In genomic region chr22:39084666-39085065, GRCh38 we compare ENCODE assay signal across 21 cellular contexts. TPM values are rescaled to one million over a fixed set of nuclear protein-coding genes. Genes with fewer than 3 reads are reported as not detected.
DNase-seq lines count a peak whose midpoint lies in the region; ATAC-seq lines count a peak whose summit lies in the region.
"Had no signal": no experiment of that assay in that cellular context is flagged by ENCODE, and none has a peak within 500 bp of the region (broad histone marks: within the 10 kb centered on the region; RNA-seq: fewer than 3 reads in every experiment).

No MANE protein-coding gene starts in this region.

- peak overlapping the region; percentile 12 for H3K27ac Mint-ChIP-seq in activated naive CD4-positive, alpha-beta T cell treated with anti-CD3 and anti-CD28 coated beads, Interleukin-2, amount 50 U/mL, for 24 hours
- H3K27ac Mint-ChIP-seq in activated naive CD4-positive, alpha-beta T cell treated with anti-CD3 and anti-CD28 coated beads for 36 hours, result no peak overlapping the region
- H3K27ac Mint-ChIP-seq in immature natural killer cell, result peak overlapping the region; percentile 85 to 99 (median 98)
- peak overlapping the region; percentile 97 for H3K27ac Mint-ChIP-seq in stimulated activated effector memory CD8-positive, alpha-beta T cell treated with anti-CD3 and anti-CD28 coated beads, Interleukin-12 subunit alpha, Interleukin-12 subunit beta, amount 100 ng/mL, for 72 hours

- no peaks in the 10 kb centered on the region for H3K9me3 Mint-ChIP-seq in activated naive CD4-positive, alpha-beta T cell treated with anti-CD3 and anti-CD28 coated beads, Interleukin-2, amount 50 U/mL, for 24 hours
- no peaks in the 10 kb centered on the region for H3K9me3 Mint-ChIP-seq in activated naive CD4-positive, alpha-beta T cell treated with anti-CD3 and anti-CD28 coated beads for 36 hours
- no peaks in the 10 kb centered on the region for H3K9me3 Mint-ChIP-seq in immature natural killer cell
- H3K9me3 Mint-ChIP-seq in stimulated activated effector memory CD8-positive, alpha-beta T cell treated with anti-CD3 and anti-CD28 coated beads, Interleukin-12 subunit alpha, Interleukin-12 subunit beta, amount 100 ng/mL, for 72 hours, result no peaks in the 10 kb centered on the region

- intact Hi-C loops in activated naive CD4-positive, alpha-beta T cell treated with anti-CD3 and anti-CD28 coated beads for 36 hours (cut with micrococcal nuclease), result no loop called here

- no peak for DNase-seq in activated naive CD4-positive, alpha-beta T cell treated with anti-CD3 and anti-CD28 coated beads for 36 hours
- DNase-seq in H7 (peak; percentile 10), immature natural killer cell (no peak), SHP77 (lab: John Stamatoyannopoulos, UW) (no peak)
- no peak for DNase-seq in stimulated activated effector memory CD8-positive, alpha-beta T cell treated with anti-CD3 and anti-CD28 coated beads, Interleukin-12 subunit alpha, Interleukin-12 subunit beta, amount 100 ng/mL, for 72 hours (ENCODE audit: low spot score in 2 of 2)
- no peak for DNase-seq in stimulated activated CD4-positive, alpha-beta T cell treated with anti-CD3 and anti-CD28 coated beads, Interleukin-1b, Interleukin-23, amount 100 ng/mL, for 48 hours
- DNase-seq: Caco-2, DMS79 treated with DMSO at 0.1 percent for 48 hours, NCI-H1048, NCI-H1417 treated with DMSO at 0.1 percent for 48 hours, NCI-H1694 treated with DMSO at 0.1 percent for 48 hours, NCI-H2081, NCI-H226, NCI-H510A, NCI-H69, Peyer's patch, SIG-M5 had no signal

- no peak overlapping the region for H3K4me3 ChIP-seq in H7 (ENCODE audit: insufficient read depth, low read depth, low read length)
- H3K4me3 ChIP-seq: Peyer's patch, SK-N-MC had no signal

- H3K4me3 Mint-ChIP-seq in activated naive CD4-positive, alpha-beta T cell treated with anti-CD3 and anti-CD28 coated beads, Interleukin-2, amount 50 U/mL, for 24 hours, result no peak overlapping the region
- no peak overlapping the region for H3K4me3 Mint-ChIP-seq in activated naive CD4-positive, alpha-beta T cell treated with anti-CD3 and anti-CD28 coated beads for 36 hours
- H3K4me3 Mint-ChIP-seq in immature natural killer cell, result peak overlapping the region in 3 of 5 donors; percentile 24 to 48 (median 32)
- no peak overlapping the region for H3K4me3 Mint-ChIP-seq in stimulated activated effector memory CD8-positive, alpha-beta T cell treated with anti-CD3 and anti-CD28 coated beads, Interleukin-12 subunit alpha, Interleukin-12 subunit beta, amount 100 ng/mL, for 72 hours

- H3K36me3 Mint-ChIP-seq in activated naive CD4-positive, alpha-beta T cell treated with anti-CD3 and anti-CD28 coated beads, Interleukin-2, amount 50 U/mL, for 24 hours, result peaks cover 7% of the 10 kb centered on the region
- peaks cover 2% of the 10 kb centered on the region for H3K36me3 Mint-ChIP-seq in activated naive CD4-positive, alpha-beta T cell treated with anti-CD3 and anti-CD28 coated beads for 36 hours (ENCODE audit: low read depth)
- peaks cover 30 to 35% (median 33%) of the 10 kb centered on the region in 3 donors for H3K36me3 Mint-ChIP-seq in immature natural killer cell
- H3K36me3 Mint-ChIP-seq in stimulated activated effector memory CD8-positive, alpha-beta T cell treated with anti-CD3 and anti-CD28 coated beads, Interleukin-12 subunit alpha, Interleukin-12 subunit beta, amount 100 ng/mL, for 72 hours, result peaks cover 91% of the 10 kb centered on the region

- CTCF ChIA-PET in activated naive CD4-positive, alpha-beta T cell treated with anti-CD3 and anti-CD28 coated beads for 36 hours (lab: Charles Lee), result no interaction called here

- no peak for ATAC-seq in stimulated activated effector memory CD8-positive, alpha-beta T cell treated with anti-CD3 and anti-CD28 coated beads, Interleukin-12 subunit alpha, Interleukin-12 subunit beta, amount 100 ng/mL, for 72 hours
- ATAC-seq: HCT116 had no signal

- H3K4me1 Mint-ChIP-seq in activated naive CD4-positive, alpha-beta T cell treated with anti-CD3 and anti-CD28 coated beads, Interleukin-2, amount 50 U/mL, for 24 hours, result peaks cover 42% of the 10 kb centered on the region
- H3K4me1 Mint-ChIP-seq in activated naive CD4-positive, alpha-beta T cell treated with anti-CD3 and anti-CD28 coated beads for 36 hours (ENCODE audit: low read depth), result peaks cover 30% of the 10 kb centered on the region
- peaks cover 91 to 93% of the 10 kb centered on the region in 2 donors for H3K4me1 Mint-ChIP-seq in immature natural killer cell
- peaks cover 85% of the 10 kb centered on the region for H3K4me1 Mint-ChIP-seq in stimulated activated effector memory CD8-positive, alpha-beta T cell treated with anti-CD3 and anti-CD28 coated beads, Interleukin-12 subunit alpha, Interleukin-12 subunit beta, amount 100 ng/mL, for 72 hours

- H3K36me3 ChIP-seq in H7 (replicated peaks; ENCODE audit: control insufficient read depth, insufficient read depth, low read length), result no peaks in the 10 kb centered on the region

- no peaks in the 10 kb centered on the region for H3K27me3 Mint-ChIP-seq in activated naive CD4-positive, alpha-beta T cell treated with anti-CD3 and anti-CD28 coated beads, Interleukin-2, amount 50 U/mL, for 24 hours
- H3K27me3 Mint-ChIP-seq in activated naive CD4-positive, alpha-beta T cell treated with anti-CD3 and anti-CD28 coated beads for 36 hours (ENCODE audit: low read depth), result no peaks in the 10 kb centered on the region
- peaks cover 11 to 14% (median 14%) of the 10 kb centered on the region in 3 donors for H3K27me3 Mint-ChIP-seq in immature natural killer cell (ENCODE audit: low read depth in 3 of 3)

- no peaks in the 10 kb centered on the region for H3K27me3 ChIP-seq in H7 (ENCODE audit: control insufficient read depth, insufficient read depth, low read length)
- H3K27me3 ChIP-seq: Peyer's patch had no signal

RNA-seq across cellular contexts. Expression of gene APOBEC3G, which starts 7.6 kb away (rescaled TPM):
- 10 to 100 TPM; 23.1 to 24.1 TPM for total RNA-seq in activated naive CD4-positive, alpha-beta T cell treated with anti-CD3 and anti-CD28 coated beads for 36 hours
- 3.0 and 4.2 TPM in 2 replicates for total RNA-seq in H7 (2014; rRNA removed; shearing (Covaris generic))
- polyA plus RNA-seq in immature natural killer cell, result 100 to 1,000 TPM; 494 to 885 (median 545) TPM
- total RNA-seq: HT-29 had no signal

RNA-seq across cellular contexts. Expression of gene APOBEC3H, which starts 12.4 kb away (rescaled TPM):
- 10 to 100 TPM; 11.9 to 13.2 TPM for total RNA-seq in activated naive CD4-positive, alpha-beta T cell treated with anti-CD3 and anti-CD28 coated beads for 36 hours
- total RNA-seq in H7 (2014; rRNA removed; shearing (Covaris generic)), result 0.52 TPM in 1 of 2 replicates, not detected in the other
- polyA plus RNA-seq in immature natural killer cell, result 10 to 100 TPM; 16.7 to 22.2 (median 21.7) TPM
- total RNA-seq: Caco-2, HT-29, Peyer's patch had no signal

RNA-seq across cellular contexts. Expression of gene APOBEC3F, which starts 44.0 kb away (rescaled TPM):
- 10 to 100 TPM; 12.3 to 12.4 TPM for total RNA-seq in activated naive CD4-positive, alpha-beta T cell treated with anti-CD3 and anti-CD28 coated beads for 36 hours
- total RNA-seq in H7 (2014; rRNA removed; shearing (Covaris generic)), result 1.1 and 3.5 TPM in 2 replicates
- polyA plus RNA-seq in immature natural killer cell, result 10 to 100 TPM in 2 of 3 donors, 1 to 10 TPM in 1; 9.0 to 43.0 (median 16.8) TPM

Comparison
In these comparisons a context has a peak if more than half of its experiments do, and no peak if none do; other contexts are left out.
1. H3K4me3 Mint-ChIP-seq: peak in immature natural killer cell (3 of 5); none in activated naive CD4-positive, alpha-beta T cell treated with anti-CD3 and anti-CD28 coated beads, Interleukin-2, amount 50 U/mL, for 24 hours (single experiment), activated naive CD4-positive, alpha-beta T cell treated with anti-CD3 and anti-CD28 coated beads for 36 hours (single experiment) and stimulated activated effector memory CD8-positive, alpha-beta T cell treated with anti-CD3 and anti-CD28 coated beads, Interleukin-12 subunit alpha, Interleukin-12 subunit beta, amount 100 ng/mL, for 72 hours (single experiment).